1 cellular context compared by ENCODE assay signal in genomic region chr11:65855927-65856363, GRCh38.
TF ChIP-seq lines count a peak whose summit lies in the region.

No MANE protein-coding gene starts in this region.

TF ChIP-seq in endothelial cell of umbilical vein, 7 proteins besides CTCF, POLR2A, EP300 and RAD21:
- TF ChIP-seq JUN (IDR thresholded peaks at IDR 0.05; ENCODE audit: borderline replicate concordance, insufficient read depth, insufficient read length, low read depth) (no peak), FOS (IDR thresholded peaks at IDR 0.05; ENCODE audit: borderline replicate concordance, insufficient read depth, low read length) (no peak), POLR2AphosphoS5 (IDR thresholded peaks at IDR 0.05; ENCODE audit: insufficient read depth, low read depth, low read length) (no peak), EZH2 (IDR thresholded peaks at IDR 0.05; ENCODE audit: borderline replicate concordance, low read depth, low read length, severe bottlenecking) (no peak), MYC (IDR thresholded peaks at IDR 0.05; ENCODE audit: low read depth, low read length) (no peak), GATA2 (IDR thresholded peaks at IDR 0.05; ENCODE audit: insufficient read depth, insufficient read length, low read depth, low read length) (no peak)
- TF ChIP-seq, protein P1, sequence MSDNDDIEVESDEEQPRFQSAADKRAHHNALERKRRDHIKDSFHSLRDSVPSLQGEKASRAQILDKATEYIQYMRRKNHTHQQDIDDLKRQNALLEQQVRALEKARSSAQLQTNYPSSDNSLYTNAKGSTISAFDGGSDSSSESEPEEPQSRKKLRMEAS (IDR thresholded peaks at IDR 0.05; ENCODE audit: insufficient read depth, insufficient read length): no peak
TF ChIP-seq in endothelial cell of umbilical vein: peak in this region for 0.
